8 cellular contexts compared by ENCODE assay signal in the genomic region with DNA sequence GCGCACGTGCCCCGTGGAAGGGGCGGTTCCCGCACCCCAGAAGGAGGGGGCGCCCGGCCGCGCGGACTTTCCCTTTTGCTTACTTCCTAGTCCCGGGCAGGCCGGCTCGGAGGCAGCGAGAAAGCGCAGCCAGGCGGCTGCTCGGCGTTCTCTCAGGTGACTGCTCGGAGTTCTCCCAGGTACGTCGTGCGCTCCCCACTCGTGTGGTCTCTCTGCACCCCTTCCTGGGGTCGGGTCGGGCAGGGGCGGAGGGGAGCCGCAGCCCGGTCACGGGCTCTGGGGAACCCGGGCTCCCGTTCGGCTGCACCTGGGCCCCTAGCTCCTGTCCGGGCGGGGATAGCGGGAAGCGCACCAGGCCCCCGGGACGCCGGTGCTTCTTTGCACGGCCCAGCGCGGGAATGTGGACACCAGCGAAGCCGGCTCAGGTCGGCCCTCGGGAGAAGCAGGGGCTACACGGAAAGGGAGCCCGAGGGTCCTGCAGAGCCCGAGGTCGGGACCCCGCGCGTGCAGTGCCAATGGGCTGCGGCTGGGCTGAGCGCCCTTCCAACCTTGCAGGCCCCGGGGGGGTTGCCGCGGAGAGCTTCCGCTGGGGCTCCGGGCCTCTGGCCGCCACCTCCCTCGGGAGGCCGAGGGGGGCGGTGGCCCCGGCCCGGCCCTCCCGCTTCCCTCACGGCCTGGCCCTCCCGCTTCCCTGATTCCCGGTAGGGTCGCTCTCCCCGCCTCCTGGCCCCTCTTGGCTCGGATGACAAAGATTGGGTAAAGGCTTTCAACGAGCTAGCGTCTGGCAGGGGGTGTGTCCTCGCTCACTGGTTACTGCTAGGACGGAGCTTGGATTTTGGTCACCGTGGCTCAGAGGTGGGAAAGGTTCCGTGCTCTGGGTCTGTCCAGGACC. TPM values are rescaled to one million over a fixed set of nuclear protein-coding genes. Genes with fewer than 3 reads are reported as not detected.
A peak's percentile ranks its signal among the peaks of the same experiment; 100 is the strongest.
DNase-seq lines count a peak whose midpoint lies in the region; ATAC-seq lines count a peak whose summit lies in the region.

A gene with protein sequence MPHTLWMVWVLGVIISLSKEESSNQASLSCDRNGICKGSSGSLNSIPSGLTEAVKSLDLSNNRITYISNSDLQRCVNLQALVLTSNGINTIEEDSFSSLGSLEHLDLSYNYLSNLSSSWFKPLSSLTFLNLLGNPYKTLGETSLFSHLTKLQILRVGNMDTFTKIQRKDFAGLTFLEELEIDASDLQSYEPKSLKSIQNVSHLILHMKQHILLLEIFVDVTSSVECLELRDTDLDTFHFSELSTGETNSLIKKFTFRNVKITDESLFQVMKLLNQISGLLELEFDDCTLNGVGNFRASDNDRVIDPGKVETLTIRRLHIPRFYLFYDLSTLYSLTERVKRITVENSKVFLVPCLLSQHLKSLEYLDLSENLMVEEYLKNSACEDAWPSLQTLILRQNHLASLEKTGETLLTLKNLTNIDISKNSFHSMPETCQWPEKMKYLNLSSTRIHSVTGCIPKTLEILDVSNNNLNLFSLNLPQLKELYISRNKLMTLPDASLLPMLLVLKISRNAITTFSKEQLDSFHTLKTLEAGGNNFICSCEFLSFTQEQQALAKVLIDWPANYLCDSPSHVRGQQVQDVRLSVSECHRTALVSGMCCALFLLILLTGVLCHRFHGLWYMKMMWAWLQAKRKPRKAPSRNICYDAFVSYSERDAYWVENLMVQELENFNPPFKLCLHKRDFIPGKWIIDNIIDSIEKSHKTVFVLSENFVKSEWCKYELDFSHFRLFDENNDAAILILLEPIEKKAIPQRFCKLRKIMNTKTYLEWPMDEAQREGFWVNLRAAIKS (plus strand): TSS at position 99 of the 892 bp plus-strand sequence. CDS start 18,628 bp downstream, outside the sequence.

- peaks cover 7% of the 10 kb centered on the region for H3K9me3 ChIP-seq in iPS-15b (ENCODE audit: control insufficient read depth, insufficient read depth, low read length)
- no peaks in the 10 kb centered on the region for H3K9me3 ChIP-seq in skeletal muscle satellite cell (replicated peaks; ENCODE audit: low read length)

- H3K27ac Mint-ChIP-seq in T-cell: peak within 1 kb of the TSS in 1 of 2 donors; percentile 7

- peaks cover 0 to 23% (median 12%) of the 10 kb centered on the region in 3 donors for H3K9me3 Mint-ChIP-seq in T-cell

- CTCF ChIA-PET in T-cell (lab: Charles Lee): interaction anchor here in 1 of 2 donors (1.0 kb wide), 1 partner anchor 50 kb away, joined by 5 read pairs; no protein-coding TSS in a partner anchor

- peaks cover 16% of the 10 kb centered on the region for H3K36me3 Mint-ChIP-seq in T-cell

- peak; percentile 78 for ATAC-seq in HG03108 (IDR thresholded peaks at IDR 0.05; ENCODE audit: unreplicated experiment)
- peak; percentile 80 to 93 (median 82) for ATAC-seq in T-cell (replicated peaks in 1 of 4)

- H3K36me3 ChIP-seq in iPS-15b (ENCODE audit: control insufficient read depth, insufficient read depth, low read length) (no peaks in the 10 kb centered on the region), skeletal muscle satellite cell (ENCODE audit: insufficient read depth, low read length) (no peaks in the 10 kb centered on the region)

- POLR2A ChIA-PET in T-cell (lab: Charles Lee): no interaction called here

- peak within 1 kb of the TSS; percentile 18 for H3K9ac ChIP-seq in iPS-15b (ENCODE audit: low read depth, low read length)
- peak within 1 kb of the TSS; percentile 54 for H3K9ac ChIP-seq in skeletal muscle satellite cell (ENCODE audit: low read depth, low read length)

- peak within 1 kb of the TSS; percentile 93 for H3K4me2 ChIP-seq in skeletal muscle satellite cell (ENCODE audit: low read length)

- H3K4me3 ChIP-seq in iPS-15b (ENCODE audit: low read depth, low read length) (peak within 1 kb of the TSS; percentile 64), skeletal muscle satellite cell (ENCODE audit: low read length) (peak within 1 kb of the TSS; percentile 69)

- peaks cover 16 to 18% (median 16%) of the 10 kb centered on the region in 3 donors for H3K4me1 Mint-ChIP-seq in T-cell

- H3K4me1 ChIP-seq in iPS-15b (ENCODE audit: control insufficient read depth, insufficient read depth, low read length) (peaks cover 4% of the 10 kb centered on the region), skeletal muscle satellite cell (ENCODE audit: control insufficient read depth, insufficient read depth, low read length) (peaks cover 10% of the 10 kb centered on the region)

- DNase-seq in SIG-M5 treated with dmso at 0.1 percent for 504 hours (lab: John Stamatoyannopoulos, UW; ENCODE audit: unreplicated experiment) (peak; percentile 53), SIG-M5 (lab: John Stamatoyannopoulos, UW) (no peak), T-cell (peak; percentile 25 to 78 (median 58)), amniotic epithelial cell (ENCODE audit: low read depth) (peak; percentile 10), NAMALWA (ENCODE audit: low spot score) (no peak)

- H3K4me3 Mint-ChIP-seq in T-cell: peak within 1 kb of the TSS; percentile 81 to 88 (median 85)

- peaks cover 16 to 23% of the 10 kb centered on the region in 2 donors for H3K27me3 Mint-ChIP-seq in T-cell

- peaks cover 48% of the 10 kb centered on the region for H3K27me3 ChIP-seq in iPS-15b (ENCODE audit: control insufficient read depth, insufficient read depth, low read length)
- H3K27me3 ChIP-seq in skeletal muscle satellite cell (ENCODE audit: control insufficient read depth, insufficient read depth, low read length): peaks cover 42% of the 10 kb centered on the region

RNA-seq across cellular contexts. Expression of the gene that starts here (rescaled TPM):
- total RNA-seq in T-cell: 1 to 10 TPM; 1.1 to 2.3 (median 1.9) TPM
- 6.1 and 7.9 TPM in 2 replicates for total RNA-seq in skeletal muscle satellite cell (2012; rRNA removed)

Comparison
In these comparisons a context has a peak if more than half of its experiments do, and no peak if none do; other contexts are left out.
1. DNase-seq: peak in SIG-M5 treated with dmso at 0.1 percent for 504 hours (single experiment), T-cell (34 of 34) and amniotic epithelial cell (single experiment); none in SIG-M5 (single experiment) and NAMALWA (single experiment).